ENCODE assay signal across 15 cellular contexts in the genomic region with DNA sequence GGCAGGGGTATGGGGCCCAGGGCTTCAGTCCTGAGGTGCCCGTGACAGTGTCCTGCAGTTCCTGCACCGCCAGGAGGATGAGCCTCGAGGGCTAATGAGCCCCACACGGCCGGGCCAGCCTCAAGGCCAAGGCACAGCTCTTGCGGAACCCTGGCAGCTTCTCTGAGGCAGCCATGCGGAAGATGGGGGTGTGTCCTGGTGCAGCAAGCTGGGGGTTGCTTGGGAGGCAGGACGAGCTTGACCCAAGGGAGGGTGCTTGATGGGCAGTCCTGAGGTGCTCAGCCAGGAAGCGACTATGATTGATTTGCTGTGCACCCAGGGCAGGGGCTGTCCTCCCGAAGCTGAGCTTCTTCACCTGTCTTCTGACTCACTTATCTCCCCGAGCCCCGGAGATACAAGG. TPM values are rescaled to one million over a fixed set of nuclear protein-coding genes. Genes with fewer than 3 reads are reported as not detected.
DNase-seq lines count a peak whose midpoint lies in the region; ATAC-seq, FAIRE-seq and TF ChIP-seq lines count a peak whose summit lies in the region.
"Had no signal": no experiment of that assay in that cellular context is flagged by ENCODE, and none has a peak within 500 bp of the region (broad histone marks: within the 10 kb centered on the region; RNA-seq: fewer than 3 reads in every experiment).

No MANE protein-coding gene starts in this region.

- no peak overlapping the region for H3K9ac ChIP-seq in GM12878 (ENCODE audit: control insufficient read depth, insufficient read depth, low read length)

- SMC1A ChIA-PET in GM12878 (lab: Charles Lee; ENCODE audit: uncharacterized antibody, unreplicated experiment), result no interaction called here

- TF ChIP-seq EP300 in Ishikawa (IDR thresholded peaks at IDR 0.05; ENCODE audit: borderline replicate concordance) (no peak), GM12878 (IDR thresholded peaks at IDR 0.05; ENCODE audit: borderline replicate concordance in 1 of 2, control insufficient read depth in 1 of 2, low read depth in 2 of 2, low read length in 2 of 2) (no peak)

- POLR2A ChIA-PET in GM12878 (lab: Charles Lee), result interaction anchor here (0.7 kb wide), 1 partner anchor 43 kb away, joined by 3 read pairs; no protein-coding TSS in a partner anchor
- POLR2A ChIA-PET in activated CD8-positive, alpha-beta T cell treated with anti-CD3 and anti-CD28 coated beads, Interleukin-2, amount 10 ng/mL, durations not matched to agents 7 days and 5 days (lab: Charles Lee), result no interaction called here

- no peaks in the 10 kb centered on the region for H3K27me3 Mint-ChIP-seq in activated CD8-positive, alpha-beta T cell treated with anti-CD3 and anti-CD28 coated beads, Interleukin-2, amount 10 ng/mL, durations not matched to agents 7 days and 5 days (ENCODE audit: low read depth)
- H3K27me3 Mint-ChIP-seq: IgD-negative memory B cell had no signal

- H3K4me2 ChIP-seq in GM12878 (ENCODE audit: control insufficient read depth, insufficient read depth), result no peak overlapping the region

- H3K9me3 ChIP-seq in GM12878 (replicated peaks; ENCODE audit: control insufficient read depth, insufficient read depth, low read length), result no peaks in the 10 kb centered on the region
- H3K9me3 ChIP-seq: BE2C, Peyer's patch had no signal

- no peaks in the 10 kb centered on the region for H3K79me2 ChIP-seq in GM12878 (ENCODE audit: control insufficient read depth, insufficient read depth, low read length)

- H3K36me3 Mint-ChIP-seq in activated CD8-positive, alpha-beta T cell treated with anti-CD3 and anti-CD28 coated beads, Interleukin-2, amount 10 ng/mL, durations not matched to agents 7 days and 5 days (ENCODE audit: low read depth), result no peaks in the 10 kb centered on the region
- H3K36me3 Mint-ChIP-seq: CD8-positive, alpha-beta memory T cell; IgD-negative memory B cell had no signal

- no peak for FAIRE-seq in GM12878 (lab: Jason Lieb, UNC)
- FAIRE-seq: H54 had no signal

- no peak for TF ChIP-seq POLR2A in GM12878 (IDR thresholded peaks at IDR 0.05; ENCODE audit: low read depth, low read length)

- CTCF ChIA-PET in GM12878 (lab: Yijun Ruan, JAX), result interaction anchor here (1.0 kb wide), 1 partner anchor 90 kb away, joined by 3 read pairs; no protein-coding TSS in a partner anchor
- CTCF ChIA-PET in activated CD8-positive, alpha-beta T cell treated with anti-CD3 and anti-CD28 coated beads, Interleukin-2, amount 10 ng/mL, durations not matched to agents 7 days and 5 days (lab: Charles Lee), result interaction anchor here (1.0 kb wide), 1 partner anchor 36 kb away, joined by 3 read pairs; no protein-coding TSS in a partner anchor

- DNase-seq in GM12878 (ENCODE audit: low read depth, low spot score), result no peak
- DNase-seq in kidney tubule cell (ENCODE audit: low spot score), result peak; percentile 81
- no peak for DNase-seq in activated CD8-positive, alpha-beta T cell treated with anti-CD3 and anti-CD28 coated beads, Interleukin-2, amount 10 ng/mL, durations not matched to agents 7 days and 5 days
- DNase-seq in NCI-H2029 (lab: John Stamatoyannopoulos, UW), result no peak
- DNase-seq: BE2C; CD8-positive, alpha-beta memory T cell; NCI-H1436 treated with DMSO at 0.1 percent for 48 hours; NCI-H510A; Peyer's patch; SHP77 treated with DMSO at 0.1 percent for 48 hours had no signal

- no peaks in the 10 kb centered on the region for H3K4me1 Mint-ChIP-seq in activated CD8-positive, alpha-beta T cell treated with anti-CD3 and anti-CD28 coated beads, Interleukin-2, amount 10 ng/mL, durations not matched to agents 7 days and 5 days (ENCODE audit: low read depth)
- H3K4me1 Mint-ChIP-seq: CD8-positive, alpha-beta memory T cell; IgD-negative memory B cell had no signal

- H4K20me1 ChIP-seq in GM12878 (ENCODE audit: control insufficient read depth, insufficient read depth), result no peaks in the 10 kb centered on the region

- no peaks in the 10 kb centered on the region for H3K9me3 Mint-ChIP-seq in activated CD8-positive, alpha-beta T cell treated with anti-CD3 and anti-CD28 coated beads, Interleukin-2, amount 10 ng/mL, durations not matched to agents 7 days and 5 days (ENCODE audit: insufficient read depth)
- H3K9me3 Mint-ChIP-seq: CD8-positive, alpha-beta memory T cell; IgD-negative memory B cell had no signal

- in situ Hi-C loops in GM12878 (cut with MboI), result no loop called here

- intact Hi-C loops in GM12878 (cut with micrococcal nuclease; ENCODE audit: unreplicated experiment), result no loop called here

- no peak overlapping the region for H3K27ac Mint-ChIP-seq in activated CD8-positive, alpha-beta T cell treated with anti-CD3 and anti-CD28 coated beads, Interleukin-2, amount 10 ng/mL, durations not matched to agents 7 days and 5 days
- H3K27ac Mint-ChIP-seq: CD8-positive, alpha-beta memory T cell; IgD-negative memory B cell had no signal

- peak; percentile 32 for ATAC-seq in GM12878
- no peak for ATAC-seq in GM21360 (IDR thresholded peaks at IDR 0.05; ENCODE audit: unreplicated experiment)
- no peak for ATAC-seq in activated CD8-positive, alpha-beta T cell treated with anti-CD3 and anti-CD28 coated beads, Interleukin-2, amount 10 ng/mL, durations not matched to agents 7 days and 5 days
- no peak for ATAC-seq in GM18861 (IDR thresholded peaks at IDR 0.05; ENCODE audit: unreplicated experiment)

- H2AFZ ChIP-seq in GM12878 (ENCODE audit: control insufficient read depth, low read depth, low read length), result no peak overlapping the region

- WGBS in GM12878 (ENCODE audit: insufficient coverage, insufficient replicate concordance, low lambda C conversion rate, missing lambda C conversion rate), result 19% methylated on average over 12 of the region's 12 CpGs

- RAD21 ChIA-PET in GM12878 (lab: Charles Lee; ENCODE audit: unreplicated experiment), result no interaction called here

- BruUV-seq in GM12878 (replicated peaks; lab: Mats Ljungman, UMichigan), result no TSS peak

- no peak overlapping the region for H3K4me3 ChIP-seq in GM12878
- H3K4me3 ChIP-seq: Peyer's patch had no signal

- no peaks in the 10 kb centered on the region for H3K4me1 ChIP-seq in GM12878 (ENCODE audit: control insufficient read depth, insufficient read depth, low read length)
- H3K4me1 ChIP-seq: BE2C, Peyer's patch had no signal

- H3K4me3 Mint-ChIP-seq in activated CD8-positive, alpha-beta T cell treated with anti-CD3 and anti-CD28 coated beads, Interleukin-2, amount 10 ng/mL, durations not matched to agents 7 days and 5 days, result no peak overlapping the region
- H3K4me3 Mint-ChIP-seq: CD8-positive, alpha-beta memory T cell; IgD-negative memory B cell had no signal

- no peak overlapping the region for H3K27ac ChIP-seq in GM12878 (ENCODE audit: control insufficient read depth, insufficient read depth)
- H3K27ac ChIP-seq: Peyer's patch had no signal

- TF ChIP-seq RAD21 in Ishikawa (IDR thresholded peaks at IDR 0.05; ENCODE audit: low read depth) (no peak), GM12878 (IDR thresholded peaks at IDR 0.05; ENCODE audit: insufficient read depth, low read depth, low read length) (no peak)

- no peaks in the 10 kb centered on the region; a peak in 1 of 4 replicates for H3K27me3 ChIP-seq in GM12878 (replicated peaks in 1 of 2; ENCODE audit: control insufficient read depth in 2 of 2, insufficient read depth in 2 of 2, low read length in 1 of 2)
- H3K27me3 ChIP-seq: BE2C, Peyer's patch had no signal

- no peak for TF ChIP-seq CTCF in GM12878 (IDR thresholded peaks at IDR 0.05 in 2 of 3, conservative IDR thresholded peaks at IDR 0.05 in 1 of 3; ENCODE audit: control insufficient read depth in 2 of 3, extremely low read depth in 1 of 3, insufficient read depth in 1 of 3, low read depth in 3 of 3, low read length in 3 of 3)

- H3K36me3 ChIP-seq in GM12878 (ENCODE audit: control insufficient read depth in 2 of 2, insufficient read depth in 2 of 2, low read length in 1 of 2), result no peaks in the 10 kb centered on the region
- H3K36me3 ChIP-seq: BE2C, Peyer's patch had no signal

TF ChIP-seq in Ishikawa, 13 proteins besides CTCF, POLR2A, EP300 and RAD21:
- TF ChIP-seq, protein P1, sequence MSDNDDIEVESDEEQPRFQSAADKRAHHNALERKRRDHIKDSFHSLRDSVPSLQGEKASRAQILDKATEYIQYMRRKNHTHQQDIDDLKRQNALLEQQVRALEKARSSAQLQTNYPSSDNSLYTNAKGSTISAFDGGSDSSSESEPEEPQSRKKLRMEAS (IDR thresholded peaks at IDR 0.05), result peak; percentile 75
- TF ChIP-seq EGR1 (IDR thresholded peaks at IDR 0.05), result no peak
- no peak for TF ChIP-seq TAF1 (IDR thresholded peaks at IDR 0.05; ENCODE audit: low read depth)

TF ChIP-seq in GM12878, 131 proteins besides CTCF, POLR2A, EP300 and RAD21 (continues in another document):
- TF ChIP-seq BHLHE40 (IDR thresholded peaks at IDR 0.05; ENCODE audit: borderline replicate concordance in 1 of 2, low read depth in 2 of 2, low read length in 1 of 2), result no peak
- TF ChIP-seq SMAD1 (IDR thresholded peaks at IDR 0.05; ENCODE audit: low read depth, partially characterized antibody), result no peak

RNA-seq across cellular contexts. Expression of a gene that starts 9.1 kb away (rescaled TPM):
- not detected in 2 replicates for total RNA-seq in GM12878 (2013; cell fraction: nucleolus; rRNA removed)
- total RNA-seq in GM12878 (2014; rRNA removed) (0.05 TPM in 1 of 2 replicates, not detected in the other), GM12878 (2014; rRNA removed; fragmentation: Illumina TruSeq; extraction: Trizol) (not detected in 2 replicates), GM12878 (2021) (0.33 and 0.37 TPM in 2 replicates)
- polyA plus RNA-seq in GM12878 (2011; ENCODE audit: low read depth), result not detected
- polyA plus RNA-seq in GM12878 (2011; rRNA removed) (0.01 and 0.05 TPM in 2 replicates), GM12878 (2014; fragmentation: Illumina TruSeq; extraction: Trizol) (not detected in 2 replicates), GM12878 (2014; fragmentation: Nextera tagmentation; extraction: Ambion mirVana) (not detected), GM12878 (2014; rRNA removed) (0.26 TPM in 1 of 2 replicates, not detected in the other), GM12878 (2016; fragmentation: Nextera tagmentation; extraction: Ambion mirVana) (under 1 TPM in 1 of 2 experiments, not detected in 1; 0.11 TPM)
- 0.01 and 0.08 TPM in 2 replicates for polyA plus RNA-seq in GM12878 (2011; cell fraction: cytosol; rRNA removed)
- polyA plus RNA-seq in GM12878 (2011; cell fraction: nucleus; rRNA removed), result 0.18 and 0.25 TPM in 2 replicates
- polyA plus RNA-seq in GM12878 (2012), result 0.05 and 0.14 TPM in 2 replicates
- polyA minus RNA-seq in GM12878 (2011; rRNA and poly(A)+ RNA removed), result not detected in 2 replicates
- 1.2 TPM in 1 of 2 replicates, not detected in the other for polyA minus RNA-seq in GM12878 (2011; cell fraction: cytosol; rRNA and poly(A)+ RNA removed)
- polyA minus RNA-seq in GM12878 (2011; cell fraction: nucleus; rRNA and poly(A)+ RNA removed), result 0.96 TPM in 1 of 2 replicates, not detected in the other
- under 1 TPM; 0.34 to 0.37 TPM for total RNA-seq in activated CD8-positive, alpha-beta T cell treated with anti-CD3 and anti-CD28 coated beads, Interleukin-2, amount 10 ng/mL, durations not matched to agents 7 days and 5 days
- polyA plus RNA-seq: CD8-positive, alpha-beta memory T cell had no signal
